ENCODE assay signal across 1 cellular context in the genomic region with DNA sequence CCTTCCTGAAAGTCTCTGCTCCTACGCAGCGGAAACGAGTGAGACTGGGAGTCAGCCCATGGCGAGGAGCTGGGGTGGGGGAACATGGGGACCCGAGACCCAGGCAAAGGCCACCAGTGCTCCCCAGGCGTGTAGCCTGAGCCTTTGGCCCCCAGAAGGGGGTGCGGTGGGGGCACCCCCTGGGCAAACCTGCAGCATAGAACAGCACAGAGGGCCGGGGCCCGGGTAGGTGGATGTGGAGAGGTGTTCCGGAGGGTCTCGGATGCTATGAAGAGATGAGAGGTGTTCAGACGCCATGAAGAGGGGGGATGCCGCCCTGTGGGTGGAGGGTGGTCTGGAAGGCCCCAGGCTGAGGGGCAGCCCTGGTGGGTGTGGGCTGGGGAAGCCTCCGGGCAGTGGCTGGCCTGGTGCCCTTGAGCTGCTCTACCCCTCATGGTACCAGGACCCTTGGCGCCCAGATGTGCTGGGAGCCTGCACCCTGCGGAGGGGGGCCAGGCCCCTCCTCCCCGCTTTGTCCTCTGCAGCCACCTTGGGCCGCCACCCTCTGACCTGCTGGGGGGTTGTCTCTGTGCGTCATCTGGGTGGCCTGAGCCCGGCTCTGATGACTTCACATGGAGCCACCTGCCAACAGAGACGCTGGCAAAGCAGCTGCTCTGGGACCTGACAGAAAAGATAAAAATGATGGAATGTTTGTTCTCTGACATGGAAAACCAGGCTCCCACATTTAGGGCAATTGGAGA.
TF ChIP-seq lines count a peak whose summit lies in the region.

No MANE protein-coding gene starts in this region.

TF ChIP-seq in HepG2, 621 proteins besides CTCF, POLR2A, EP300 and RAD21:
- TF ChIP-seq KIAA2018 (CRISPR knock-in tag; IDR thresholded peaks at IDR 0.05; ENCODE audit: borderline replicate concordance), result no peak
- no peak for TF ChIP-seq GATAD2A (CRISPR knock-in tag; IDR thresholded peaks at IDR 0.05)
- no peak for TF ChIP-seq MBNL3 (CRISPR knock-in tag; conservative IDR thresholded peaks at IDR 0.05)
- no peak for TF ChIP-seq ZNF576 (CRISPR knock-in tag; IDR thresholded peaks at IDR 0.05)
- no peak for TF ChIP-seq ELK4 (CRISPR knock-in tag; IDR thresholded peaks at IDR 0.05; ENCODE audit: borderline replicate concordance)
- TF ChIP-seq BCLAF1 (IDR thresholded peaks at IDR 0.05), result no peak
- TF ChIP-seq ZNF512B (CRISPR knock-in tag; IDR thresholded peaks at IDR 0.05; ENCODE audit: borderline replicate concordance), result no peak
- no peak for TF ChIP-seq SAFB2 (CRISPR knock-in tag; IDR thresholded peaks at IDR 0.05; ENCODE audit: borderline replicate concordance, low read depth)
- TF ChIP-seq, protein P1, sequence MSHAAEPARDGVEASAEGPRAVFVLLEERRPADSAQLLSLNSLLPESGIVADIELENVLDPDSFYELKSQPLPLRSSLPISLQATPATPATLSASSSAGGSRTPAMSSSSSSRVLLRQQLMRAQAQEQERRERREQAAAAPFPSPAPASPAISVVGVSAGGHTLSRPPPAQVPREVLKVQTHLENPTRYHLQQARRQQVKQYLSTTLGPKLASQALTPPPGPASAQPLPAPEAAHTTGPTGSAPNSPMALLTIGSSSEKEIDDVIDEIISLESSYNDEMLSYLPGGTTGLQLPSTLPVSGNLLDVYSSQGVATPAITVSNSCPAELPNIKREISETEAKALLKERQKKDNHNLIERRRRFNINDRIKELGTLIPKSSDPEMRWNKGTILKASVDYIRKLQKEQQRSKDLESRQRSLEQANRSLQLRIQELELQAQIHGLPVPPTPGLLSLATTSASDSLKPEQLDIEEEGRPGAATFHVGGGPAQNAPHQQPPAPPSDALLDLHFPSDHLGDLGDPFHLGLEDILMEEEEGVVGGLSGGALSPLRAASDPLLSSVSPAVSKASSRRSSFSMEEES (CRISPR knock-in tag; IDR thresholded peaks at IDR 0.05), result no peak
